29 cellular contexts compared by ENCODE assay signal in the genomic region with DNA sequence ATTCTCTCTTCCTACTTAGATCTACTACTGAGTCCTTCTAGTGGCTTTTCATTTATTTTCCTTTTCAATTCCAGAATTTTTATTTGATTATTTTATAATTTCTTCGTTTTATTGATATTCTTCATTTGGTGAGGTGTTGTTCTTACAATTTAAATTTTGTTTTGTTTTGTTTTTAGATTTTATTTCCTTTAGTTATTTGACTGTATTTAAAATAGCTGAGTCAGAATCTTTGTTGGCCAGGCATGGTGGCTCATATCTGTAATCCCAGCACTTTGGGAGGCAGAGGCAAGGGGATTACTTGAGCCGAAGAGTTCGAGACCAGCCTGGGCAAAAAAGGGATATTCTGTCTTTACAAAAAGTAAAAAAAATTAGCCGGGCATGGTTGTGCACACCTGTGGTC.
"Had no signal": no experiment of that assay in that cellular context is flagged by ENCODE, and none has a peak within 500 bp of the region (broad histone marks: within the 10 kb centered on the region; RNA-seq: fewer than 3 reads in every experiment).

No MANE protein-coding gene starts in this region.

- H3K27ac ChIP-seq: brain microvascular endothelial cell, coronary artery, dorsolateral prefrontal cortex, esophagus muscularis mucosa, foreskin keratinocyte, gastrocnemius medialis, heart left ventricle had no signal

- ATAC-seq: activated CD8-positive, alpha-beta T cell treated with anti-CD3 and anti-CD28 coated beads for 36 hours; foreskin keratinocyte; gastrocnemius medialis; heart left ventricle had no signal

- H3K4me3 ChIP-seq: coronary artery, dorsolateral prefrontal cortex, esophagus muscularis mucosa, gastrocnemius medialis, heart left ventricle had no signal

- H3K27me3 ChIP-seq: brain microvascular endothelial cell, dorsolateral prefrontal cortex, esophagus muscularis mucosa, foreskin keratinocyte, gastrocnemius medialis, heart left ventricle had no signal

- FAIRE-seq: astrocyte, bronchial epithelial cell had no signal

- DNase-seq: activated CD4-positive, alpha-beta T cell treated with anti-CD3 and anti-CD28 coated beads for 4 hours; activated CD4-positive, alpha-beta T cell treated with anti-CD3 and anti-CD28 coated beads, Interleukin-2, amount 10 ng/mL, durations not matched to agents 7 days and 5 days; activated CD4-positive, alpha-beta T cell treated with anti-CD3 and anti-CD28 coated beads, Interleukin-2, amount 50 U/mL, for 48 hours; activated CD4-positive, CD25-positive, alpha-beta regulatory T cell; activated CD4-positive, CD25-positive, alpha-beta regulatory T cell treated with anti-CD3 and anti-CD28 coated beads, Interleukin-2, amount 50 U/mL, for 72 hours; activated CD8-positive, alpha-beta memory T cell treated with anti-CD3 and anti-CD28 coated beads for 24 hours; activated CD8-positive, alpha-beta T cell treated with anti-CD3 and anti-CD28 coated beads for 36 hours; activated effector memory CD4-positive, alpha-beta T cell treated with Interleukin-2 at 50 U/mL for 16 hours; activated gamma-delta T cell treated with Interleukin-2 at 50 U/mL for 16 hours; activated naive CD4-positive, alpha-beta T cell treated with anti-CD3 and anti-CD28 coated beads, Interleukin-2, amount 50 U/mL, for 16 hours; activated naive CD4-positive, alpha-beta T cell treated with Interleukin-2 at 50 U/mL for 16 hours; activated T-cell treated with anti-CD3 and anti-CD28 coated beads, Interleukin-2, amount 50 U/mL, for 48 hours; amniotic stem cell; anterior cingulate cortex; brain microvascular endothelial cell; dorsolateral prefrontal cortex; effector memory CD4-positive, alpha-beta T cell; endodermal cell; erythroblast; foreskin keratinocyte; gastrocnemius medialis; glutamatergic neuron; heart left ventricle; T-helper 1 cell; T-helper 2 cell had no signal

- H3K4me1 ChIP-seq: foreskin keratinocyte had no signal

- H3K36me3 ChIP-seq: gastrocnemius medialis had no signal

- H3K9me3 ChIP-seq: esophagus muscularis mucosa, gastrocnemius medialis, heart left ventricle had no signal
